20 cellular contexts compared by ENCODE assay signal in the genomic region with DNA sequence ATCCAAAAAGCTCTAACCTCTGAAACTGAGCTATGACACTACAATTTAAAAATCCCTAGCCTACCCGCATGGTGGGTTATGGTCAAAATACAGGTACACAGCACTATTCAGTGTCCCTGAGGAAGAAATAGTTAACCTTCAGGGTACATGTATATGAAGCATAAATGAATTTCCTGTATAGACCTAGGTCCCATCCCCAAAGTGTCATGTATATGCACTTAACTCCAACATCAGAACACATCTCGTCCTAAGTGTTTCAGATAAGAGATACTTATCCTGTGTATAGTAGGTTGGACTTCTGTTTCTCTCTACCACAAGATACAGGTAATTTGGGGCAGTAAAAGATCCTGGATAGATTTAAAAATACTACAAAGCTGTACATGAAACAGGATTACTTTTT. TPM values are rescaled to one million over a fixed set of nuclear protein-coding genes. Genes with fewer than 3 reads are reported as not detected.
DNase-seq lines count a peak whose midpoint lies in the region; ATAC-seq, FAIRE-seq and TF ChIP-seq lines count a peak whose summit lies in the region.
"Had no signal": no experiment of that assay in that cellular context is flagged by ENCODE, and none has a peak within 500 bp of the region (broad histone marks: within the 10 kb centered on the region; RNA-seq: fewer than 3 reads in every experiment).

No MANE protein-coding gene starts in this region.

- DNase-seq in activated CD8-positive, alpha-beta memory T cell treated with anti-CD3 and anti-CD28 coated beads, Interleukin-2, amount 10 ng/mL, durations not matched to agents 7 days and 5 days, result no peak
- no peak for DNase-seq in activated CD8-positive, alpha-beta memory T cell treated with anti-CD3 and anti-CD28 coated beads, Interleukin-2, amount 50 U/mL, for 48 hours
- no peak for DNase-seq in CD4-positive, alpha-beta T cell
- DNase-seq in IMR-90 (no peak), K562 (ENCODE audit: extremely low read depth in 1 of 4, low spot score in 3 of 4) (no peak), NOMO-1 treated with dmso at 0.1 percent for 144 hours (lab: John Stamatoyannopoulos, UW; ENCODE audit: unreplicated experiment) (no peak), NCI-H2107 treated with DMSO at 0.1 percent for 48 hours (lab: John Stamatoyannopoulos, UW; ENCODE audit: unreplicated experiment) (no peak)
- DNase-seq in activated T-helper 2 cell treated with anti-CD3 and anti-CD28 coated beads, Interferon-gamma antibody, Interleukin-2, Interleukin-4, amounts not matched to agents 10 μg/mL and 5 μg/mL and 100 μg/mL, durations not matched to agents 14 hours and 24 hours and 36 hours (ENCODE audit: low spot score), result no peak
- DNase-seq: GF-D8, GOT3, HFFc6, KG1, NCI-H1092, NCI-H1694, NCI-H2107, NCI-H345, NCI-H526 treated with DMSO at 0.1 percent for 48 hours, PC-9 had no signal

- H3K36me3 ChIP-seq in IMR-90 (ENCODE audit: control insufficient read depth, insufficient read depth, low read length), result peaks cover 40% of the 10 kb centered on the region
- H3K36me3 ChIP-seq in K562 (ENCODE audit: control insufficient read depth, insufficient read depth, low read length), result peaks cover 69% of the 10 kb centered on the region

- no peak for TF ChIP-seq CTCF in CD4-positive, alpha-beta T cell (IDR thresholded peaks at IDR 0.05)
- no peak for TF ChIP-seq CTCF in IMR-90 (conservative IDR thresholded peaks at IDR 0.05; ENCODE audit: low read depth, low read length)
- TF ChIP-seq CTCF in K562 (IDR thresholded peaks at IDR 0.05 in 2 of 3, conservative IDR thresholded peaks at IDR 0.05 in 1 of 3; ENCODE audit: insufficient read depth in 2 of 3, low read depth in 1 of 3, low read length in 3 of 3), result no peak

- no peak overlapping the region for H3K4me3 Mint-ChIP-seq in activated CD8-positive, alpha-beta memory T cell treated with anti-CD3 and anti-CD28 coated beads, Interleukin-2, amount 10 ng/mL, durations not matched to agents 7 days and 5 days
- H3K4me3 Mint-ChIP-seq in CD4-positive, alpha-beta T cell, result no peak overlapping the region
- no peak overlapping the region for H3K4me3 Mint-ChIP-seq in activated T-helper 2 cell treated with anti-CD3 and anti-CD28 coated beads, Interferon-gamma antibody, Interleukin-2, Interleukin-4, amounts not matched to agents 10 μg/mL and 5 μg/mL and 100 μg/mL, durations not matched to agents 14 hours and 24 hours and 36 hours (ENCODE audit: low read depth)
- H3K4me3 Mint-ChIP-seq: HFFc6 had no signal

- peaks cover 53% of the 10 kb centered on the region for H3K4me1 Mint-ChIP-seq in activated CD8-positive, alpha-beta memory T cell treated with anti-CD3 and anti-CD28 coated beads, Interleukin-2, amount 10 ng/mL, durations not matched to agents 7 days and 5 days
- peaks cover 45% of the 10 kb centered on the region for H3K4me1 Mint-ChIP-seq in CD4-positive, alpha-beta T cell (ENCODE audit: low read depth)
- peaks cover 38% of the 10 kb centered on the region for H3K4me1 Mint-ChIP-seq in activated T-helper 2 cell treated with anti-CD3 and anti-CD28 coated beads, Interferon-gamma antibody, Interleukin-2, Interleukin-4, amounts not matched to agents 10 μg/mL and 5 μg/mL and 100 μg/mL, durations not matched to agents 14 hours and 24 hours and 36 hours (ENCODE audit: low read depth)

- H3K27ac ChIP-seq in CD4-positive, alpha-beta T cell (ENCODE audit: low read depth, low read length), result no peak overlapping the region
- H3K27ac ChIP-seq in IMR-90 (ENCODE audit: insufficient read depth, low read length) (no peak overlapping the region), K562 (ENCODE audit: extremely low read depth, low read depth, low read length) (no peak overlapping the region)
- H3K27ac ChIP-seq: PC-9 had no signal

- intact Hi-C loops in CD4-positive, alpha-beta T cell (cut with DNase I, micrococcal nuclease), result no loop called here
- intact Hi-C loops in IMR-90 (cut with micrococcal nuclease) (no loop called here), K562 (cut with micrococcal nuclease) (no loop called here)
- intact Hi-C loops in activated T-helper 2 cell treated with anti-CD3 and anti-CD28 coated beads, Interferon-gamma antibody, Interleukin-2, Interleukin-4, amounts not matched to agents 10 μg/mL and 5 μg/mL and 100 μg/mL, durations not matched to agents 14 hours and 24 hours and 36 hours (cut with micrococcal nuclease), result no loop called here

- H2BK5ac ChIP-seq in IMR-90 (ENCODE audit: low read depth, low read length, poor library complexity, severe bottlenecking), result no peak overlapping the region

- H2AK5ac ChIP-seq in IMR-90 (ENCODE audit: low read depth, low read length), result no peak overlapping the region

- in situ Hi-C loops in IMR-90 (cut with MboI; ENCODE audit: low sequenced_read_pairs), result no loop called here
- in situ Hi-C loops in K562 (cut with MboI), result loop anchor here (25.0 kb wide), 1 partner anchor 1051 kb away; a partner anchor contains a TSS

- H3K18ac ChIP-seq in IMR-90 (ENCODE audit: low read depth, low read length), result no peak overlapping the region

- FAIRE-seq in K562 (lab: Jason Lieb, UNC), result no peak
- FAIRE-seq: D721Med had no signal

- no peak overlapping the region for H4K8ac ChIP-seq in IMR-90 (ENCODE audit: low read depth in 2 of 2, low read length in 2 of 2)

- H3K9ac ChIP-seq in IMR-90 (ENCODE audit: low read depth, low read length) (no peak overlapping the region), K562 (ENCODE audit: insufficient read depth in 1 of 2, low read depth in 2 of 2, low read length in 2 of 2) (no peak overlapping the region)

- no peaks in the 10 kb centered on the region for H3K9me3 ChIP-seq in CD4-positive, alpha-beta T cell (ENCODE audit: control insufficient read depth, low read length)
- no peaks in the 10 kb centered on the region for H3K9me3 ChIP-seq in IMR-90 (ENCODE audit: control insufficient read depth, insufficient read depth, low read length)
- H3K9me3 ChIP-seq in K562 (replicated peaks; ENCODE audit: control insufficient read depth, insufficient read depth, low read depth, low read length), result no peaks in the 10 kb centered on the region

- peaks cover 30% of the 10 kb centered on the region for H3K79me2 ChIP-seq in K562 (ENCODE audit: control insufficient read depth, insufficient read depth, low read length)

- peaks cover 60% of the 10 kb centered on the region for H3K36me3 Mint-ChIP-seq in activated CD8-positive, alpha-beta memory T cell treated with anti-CD3 and anti-CD28 coated beads, Interleukin-2, amount 10 ng/mL, durations not matched to agents 7 days and 5 days
- peaks cover 81% of the 10 kb centered on the region for H3K36me3 Mint-ChIP-seq in CD4-positive, alpha-beta T cell (ENCODE audit: low read depth)
- H3K36me3 Mint-ChIP-seq in activated T-helper 2 cell treated with anti-CD3 and anti-CD28 coated beads, Interferon-gamma antibody, Interleukin-2, Interleukin-4, amounts not matched to agents 10 μg/mL and 5 μg/mL and 100 μg/mL, durations not matched to agents 14 hours and 24 hours and 36 hours (ENCODE audit: low read depth), result peaks cover 81% of the 10 kb centered on the region

- no peak overlapping the region for H3K4ac ChIP-seq in IMR-90 (ENCODE audit: low read depth, low read length)

- no peak for TF ChIP-seq EP300 in K562 (IDR thresholded peaks at IDR 0.05; ENCODE audit: low read length)

- TF ChIP-seq POLR2A in IMR-90 (IDR thresholded peaks at IDR 0.05; ENCODE audit: low read depth, low read length), result peak; percentile 9; the same call in 1 of the 2 replicates
- TF ChIP-seq POLR2A in K562 (conservative IDR thresholded peaks at IDR 0.05), result no peak

- no peak overlapping the region for H2BK120ac ChIP-seq in IMR-90 (ENCODE audit: low read depth, low read length)

- H4K91ac ChIP-seq in IMR-90 (ENCODE audit: insufficient read depth, low read depth, low read length), result no peak overlapping the region

- TF ChIP-seq RAD21 in IMR-90 (IDR thresholded peaks at IDR 0.05; ENCODE audit: low read length) (no peak), K562 (CRISPR knock-in tag; conservative IDR thresholded peaks at IDR 0.05 in 1 of 2, IDR thresholded peaks at IDR 0.05 in 1 of 2) (no peak)

- WGBS in IMR-90 (ENCODE audit: extremely low coverage in 2 of 2, insufficient read length in 1 of 2), 2 experiments, result no CpG with 5 or more reads among the region's 2 CpGs
- WGBS in K562 (ENCODE audit: insufficient coverage, low coverage, missing lambda C conversion rate), result 72% methylated on average over 2 of the region's 2 CpGs

- no peaks in the 10 kb centered on the region for H3K4me1 ChIP-seq in IMR-90 (ENCODE audit: control insufficient read depth, insufficient read depth, low read length)
- H3K4me1 ChIP-seq in K562 (replicated peaks in 1 of 2; ENCODE audit: control insufficient read depth in 2 of 2, insufficient read depth in 2 of 2, low read length in 2 of 2), result peaks cover 12 to 14% of the 10 kb centered on the region in 2 experiments

- H2AFZ ChIP-seq in IMR-90 (replicated peaks; ENCODE audit: low read length, poor library complexity), result no peak overlapping the region
- H2AFZ ChIP-seq in K562 (ENCODE audit: low read depth, low read length), result no peak overlapping the region
- H2AFZ ChIP-seq: PC-9 had no signal

- H3K27me3 Mint-ChIP-seq in activated CD8-positive, alpha-beta memory T cell treated with anti-CD3 and anti-CD28 coated beads, Interleukin-2, amount 10 ng/mL, durations not matched to agents 7 days and 5 days, result no peaks in the 10 kb centered on the region
- H3K27me3 Mint-ChIP-seq in CD4-positive, alpha-beta T cell, result no peaks in the 10 kb centered on the region
- no peaks in the 10 kb centered on the region for H3K27me3 Mint-ChIP-seq in activated T-helper 2 cell treated with anti-CD3 and anti-CD28 coated beads, Interferon-gamma antibody, Interleukin-2, Interleukin-4, amounts not matched to agents 10 μg/mL and 5 μg/mL and 100 μg/mL, durations not matched to agents 14 hours and 24 hours and 36 hours (ENCODE audit: low read depth)
- H3K27me3 Mint-ChIP-seq: CD4-positive, CD25-positive, alpha-beta regulatory T cell had no signal

- no peak overlapping the region for H3K56ac ChIP-seq in IMR-90 (ENCODE audit: extremely low read depth, insufficient read depth, low read length)

- BruUV-seq in IMR-90 (replicated peaks; lab: Mats Ljungman, UMichigan) (no TSS peak), K562 (replicated peaks; lab: Mats Ljungman, UMichigan) (no TSS peak)

- no peak for ATAC-seq in activated CD8-positive, alpha-beta memory T cell treated with anti-CD3 and anti-CD28 coated beads, Interleukin-2, amount 10 ng/mL, durations not matched to agents 7 days and 5 days
- no peak for ATAC-seq in CD4-positive, alpha-beta T cell (ENCODE audit: poor library complexity)
- ATAC-seq in IMR-90 (ENCODE audit: low read depth) (no peak), K562 (peak; percentile 23)

- peak overlapping the region; percentile 41 for H3K27ac Mint-ChIP-seq in activated CD8-positive, alpha-beta memory T cell treated with anti-CD3 and anti-CD28 coated beads, Interleukin-2, amount 10 ng/mL, durations not matched to agents 7 days and 5 days
- H3K27ac Mint-ChIP-seq in CD4-positive, alpha-beta T cell, result peak overlapping the region; percentile 75
- H3K27ac Mint-ChIP-seq in activated T-helper 2 cell treated with anti-CD3 and anti-CD28 coated beads, Interferon-gamma antibody, Interleukin-2, Interleukin-4, amounts not matched to agents 10 μg/mL and 5 μg/mL and 100 μg/mL, durations not matched to agents 14 hours and 24 hours and 36 hours, result no peak overlapping the region

- POLR2A ChIA-PET in CD4-positive, alpha-beta T cell (lab: Charles Lee), result interaction anchor here (1.0 to 2.7 kb wide), 3 partner anchors 10 to 14 kb away, joined by 3 to 16 read pairs (median 7); a partner anchor contains a TSS
- POLR2A ChIA-PET in IMR-90 (lab: Charles Lee; ENCODE audit: unreplicated experiment), result interaction anchor here (0.6 kb wide), 1 partner anchor 155 kb away, joined by 4 read pairs; no protein-coding TSS in a partner anchor
- POLR2A ChIA-PET in K562 (lab: Yijun Ruan, JAX), result interaction anchor here (0.6 to 7.7 kb wide), 4 partner anchors 10 to 126 kb away, joined by 3 to 102 read pairs (median 21); a partner anchor contains a TSS

- H3K27me3 ChIP-seq in CD4-positive, alpha-beta T cell (ENCODE audit: control insufficient read depth, insufficient read depth, low read length), result no peaks in the 10 kb centered on the region
- H3K27me3 ChIP-seq in IMR-90 (ENCODE audit: control insufficient read depth, insufficient read depth, low read length) (no peaks in the 10 kb centered on the region), K562 (ENCODE audit: control insufficient read depth in 2 of 2, insufficient read depth in 2 of 2, low read length in 2 of 2) (no peaks in the 10 kb centered on the region)

- no peak overlapping the region for H4K5ac ChIP-seq in IMR-90 (ENCODE audit: low read depth, low read length)

- CTCF ChIA-PET in activated CD8-positive, alpha-beta memory T cell treated with anti-CD3 and anti-CD28 coated beads, Interleukin-2, amount 10 ng/mL, durations not matched to agents 7 days and 5 days (lab: Charles Lee), result interaction anchor here (1.1 to 1.2 kb wide), 2 partner anchors 13 to 42 kb away, joined by 3 to 4 read pairs; a partner anchor contains a TSS
- CTCF ChIA-PET in CD4-positive, alpha-beta T cell (lab: Charles Lee), result no interaction called here
- CTCF ChIA-PET in IMR-90 (lab: Yijun Ruan, JAX) (interaction anchor here (0.6 kb wide), 1 partner anchor 56 kb away, joined by 3 read pairs; no protein-coding TSS in a partner anchor), K562 (lab: Yijun Ruan, JAX; ENCODE audit: low intra/inter-chr PET ratio) (no interaction called here)

- no peak overlapping the region for H3K14ac ChIP-seq in IMR-90 (replicated peaks; ENCODE audit: low read depth, low read length)

- H3K4me2 ChIP-seq in IMR-90 (ENCODE audit: low read depth, low read length) (no peak overlapping the region), K562 (ENCODE audit: insufficient read depth, low read length) (no peak overlapping the region)
- H3K4me2 ChIP-seq: PC-9 had no signal

- H3K9me1 ChIP-seq in IMR-90 (ENCODE audit: insufficient read depth, low read length) (peaks cover 2% of the 10 kb centered on the region; the same call in 1 of the 2 replicates), K562 (ENCODE audit: control insufficient read depth, insufficient read depth, low read length) (peaks cover 3% of the 10 kb centered on the region)

- no peak overlapping the region for H2BK15ac ChIP-seq in IMR-90 (ENCODE audit: low read depth, low read length)

- H3K23ac ChIP-seq in IMR-90 (ENCODE audit: low read depth, low read length), result no peak overlapping the region

- H3K4me3 ChIP-seq in IMR-90 (ENCODE audit: insufficient read depth, low read depth, low read length), result no peak overlapping the region
- H3K4me3 ChIP-seq in K562, result no peak overlapping the region
- H3K4me3 ChIP-seq: PC-9 had no signal

- H4K20me1 ChIP-seq in IMR-90 (ENCODE audit: insufficient read depth, low read length) (peaks cover 14% of the 10 kb centered on the region), K562 (replicated peaks; ENCODE audit: control insufficient read depth, insufficient read depth, low read length) (no peaks in the 10 kb centered on the region; the same call in 1 of the 2 replicates)

- dilution Hi-C loops in IMR-90 (cut with HindIII; ENCODE audit: low sequenced_read_pairs, unreplicated experiment), result no loop called here

- H3K9me3 Mint-ChIP-seq in activated CD8-positive, alpha-beta memory T cell treated with anti-CD3 and anti-CD28 coated beads, Interleukin-2, amount 10 ng/mL, durations not matched to agents 7 days and 5 days (ENCODE audit: low read depth), result no peaks in the 10 kb centered on the region
- no peaks in the 10 kb centered on the region for H3K9me3 Mint-ChIP-seq in CD4-positive, alpha-beta T cell
- H3K9me3 Mint-ChIP-seq in activated T-helper 2 cell treated with anti-CD3 and anti-CD28 coated beads, Interferon-gamma antibody, Interleukin-2, Interleukin-4, amounts not matched to agents 10 μg/mL and 5 μg/mL and 100 μg/mL, durations not matched to agents 14 hours and 24 hours and 36 hours, result no peaks in the 10 kb centered on the region
- H3K9me3 Mint-ChIP-seq: CD4-positive, CD25-positive, alpha-beta regulatory T cell; HFFc6 had no signal

- H2AK9ac ChIP-seq in IMR-90 (replicated peaks; ENCODE audit: low read depth, low read length, poor library complexity), result no peak overlapping the region

- no peak overlapping the region for H2BK20ac ChIP-seq in IMR-90 (ENCODE audit: low read depth, low read length)

- H3K79me1 ChIP-seq in IMR-90 (ENCODE audit: low read depth in 1 of 2, low read length in 2 of 2), result peaks cover 8 to 22% of the 10 kb centered on the region in 2 experiments

RNA-seq across cellular contexts. Expression of a gene that starts 6.4 kb away (rescaled TPM):
- 1,000 to 10,000 TPM; 1,755 to 2,066 TPM for total RNA-seq in activated CD8-positive, alpha-beta memory T cell treated with anti-CD3 and anti-CD28 coated beads, Interleukin-2, amount 10 ng/mL, durations not matched to agents 7 days and 5 days
- total RNA-seq in CD4-positive, alpha-beta T cell, result 1,000 to 10,000 TPM; 3,546 to 3,721 TPM
- 142 and 185 TPM in 2 replicates for total RNA-seq in IMR-90 (2012; rRNA removed)
- 461 and 492 TPM in 2 replicates for polyA plus RNA-seq in IMR-90 (2012; rRNA removed)
- 116 and 189 TPM in 2 replicates for polyA plus RNA-seq in IMR-90 (2012; cell fraction: cytosol; rRNA removed)
- 44.3 and 165 TPM in 2 replicates for polyA plus RNA-seq in IMR-90 (2012; cell fraction: nucleus; rRNA removed; ENCODE audit: low replicate concordance)
- 226 and 269 TPM in 2 replicates for total RNA-seq in K562 (2011; cell fraction: chromatin; rRNA removed; ENCODE audit: low replicate concordance)
- total RNA-seq in K562 (2011; cell fraction: nucleolus; rRNA removed), result 253 and 260 TPM in 2 replicates
- 327 and 490 TPM in 2 replicates for total RNA-seq in K562 (2011; cell fraction: nucleoplasm; rRNA removed)
- 1,465 and 1,933 TPM in 2 replicates for total RNA-seq in K562 (2014; rRNA removed)
- 2,197 and 2,292 TPM in 2 replicates for total RNA-seq in K562 (2014; rRNA removed; fragmentation: Illumina TruSeq; extraction: Trizol)
- 1,893 and 1,905 TPM in 2 replicates for total RNA-seq in K562 (2015; rRNA removed; fragmentation: Illumina TruSeq; extraction: Trizol)
- total RNA-seq in K562 (2021), result 4,499 and 4,649 TPM in 2 replicates
- 851 and 1,014 TPM in 2 replicates for polyA plus RNA-seq in K562 (2011; rRNA removed)
- 509 and 510 TPM in 2 replicates for polyA plus RNA-seq in K562 (2011; cell fraction: cytosol; rRNA removed)
- 509 and 670 TPM in 2 replicates for polyA plus RNA-seq in K562 (2011; cell fraction: nucleus; rRNA removed)
- 2,787 and 4,013 TPM in 2 replicates for polyA plus RNA-seq in K562 (2012)
- polyA plus RNA-seq in K562 (2014; fragmentation: Illumina TruSeq; extraction: Trizol), result 2,310 and 2,431 TPM in 2 replicates
- 1,000 to 10,000 TPM; 2,133 to 2,823 TPM for polyA plus RNA-seq in K562 (2014; fragmentation: Nextera tagmentation; extraction: Ambion mirVana)
- 1,463 and 1,670 TPM in 2 replicates for polyA plus RNA-seq in K562 (2014; rRNA removed)
- polyA minus RNA-seq in K562 (2011; rRNA and poly(A)+ RNA removed), result 631 and 740 TPM in 2 replicates
- polyA minus RNA-seq in K562 (2011; cell fraction: cytosol; rRNA and poly(A)+ RNA removed), result 1,561 and 2,057 TPM in 2 replicates
- 129 and 304 TPM in 2 replicates for polyA minus RNA-seq in K562 (2011; cell fraction: nucleus; rRNA and poly(A)+ RNA removed)
- 2,421 and 2,433 TPM in 2 replicates for total RNA-seq in activated T-helper 2 cell treated with anti-CD3 and anti-CD28 coated beads, Interferon-gamma antibody, Interleukin-2, Interleukin-4, amounts not matched to agents 10 μg/mL and 5 μg/mL and 100 μg/mL, durations not matched to agents 14 hours and 24 hours and 36 hours

RNA-seq across cellular contexts. Expression of a gene that starts 13.3 kb away (rescaled TPM):
- total RNA-seq in activated CD8-positive, alpha-beta memory T cell treated with anti-CD3 and anti-CD28 coated beads, Interleukin-2, amount 10 ng/mL, durations not matched to agents 7 days and 5 days, result 10 to 100 TPM; 10.1 to 11.0 TPM
- 1 to 10 TPM; 2.6 to 2.9 TPM for total RNA-seq in CD4-positive, alpha-beta T cell
- total RNA-seq in IMR-90 (2012; rRNA removed) (4.2 and 4.8 TPM in 2 replicates), K562 (2014; rRNA removed) (4.7 and 5.0 TPM in 2 replicates), K562 (2014; rRNA removed; fragmentation: Illumina TruSeq; extraction: Trizol) (6.3 and 6.4 TPM in 2 replicates), K562 (2015; rRNA removed; fragmentation: Illumina TruSeq; extraction: Trizol) (6.7 and 7.8 TPM in 2 replicates), K562 (2021) (8.8 and 10.5 TPM in 2 replicates)
- polyA plus RNA-seq in IMR-90 (2012; rRNA removed) (1.9 and 2.0 TPM in 2 replicates), K562 (2011; rRNA removed) (7.3 and 9.1 TPM in 2 replicates), K562 (2014; fragmentation: Illumina TruSeq; extraction: Trizol) (7.3 and 7.4 TPM in 2 replicates), K562 (2014; fragmentation: Nextera tagmentation; extraction: Ambion mirVana) (1 to 10 TPM; 1.3 to 1.5 TPM), K562 (2014; rRNA removed) (6.0 and 6.2 TPM in 2 replicates)
- polyA plus RNA-seq in IMR-90 (2012; cell fraction: cytosol; rRNA removed), result 0.63 and 0.71 TPM in 2 replicates
- polyA plus RNA-seq in IMR-90 (2012; cell fraction: nucleus; rRNA removed; ENCODE audit: low replicate concordance), result 1.0 and 2.8 TPM in 2 replicates
- 14.4 and 24.4 TPM in 2 replicates for total RNA-seq in K562 (2011; cell fraction: chromatin; rRNA removed; ENCODE audit: low replicate concordance)
- 10.2 and 11.8 TPM in 2 replicates for total RNA-seq in K562 (2011; cell fraction: nucleolus; rRNA removed)
- 13.6 and 14.7 TPM in 2 replicates for total RNA-seq in K562 (2011; cell fraction: nucleoplasm; rRNA removed)
- 4.3 and 5.1 TPM in 2 replicates for polyA plus RNA-seq in K562 (2011; cell fraction: cytosol; rRNA removed)
- 7.1 and 7.3 TPM in 2 replicates for polyA plus RNA-seq in K562 (2011; cell fraction: nucleus; rRNA removed)
- 3.4 and 3.6 TPM in 2 replicates for polyA plus RNA-seq in K562 (2012)
- polyA minus RNA-seq in K562 (2011; rRNA and poly(A)+ RNA removed), result 18.5 and 22.4 TPM in 2 replicates
- polyA minus RNA-seq in K562 (2011; cell fraction: cytosol; rRNA and poly(A)+ RNA removed), result 6.6 and 7.8 TPM in 2 replicates
- 5.7 and 10.4 TPM in 2 replicates for polyA minus RNA-seq in K562 (2011; cell fraction: nucleus; rRNA and poly(A)+ RNA removed)
- total RNA-seq in activated T-helper 2 cell treated with anti-CD3 and anti-CD28 coated beads, Interferon-gamma antibody, Interleukin-2, Interleukin-4, amounts not matched to agents 10 μg/mL and 5 μg/mL and 100 μg/mL, durations not matched to agents 14 hours and 24 hours and 36 hours, result 7.8 and 9.1 TPM in 2 replicates

RNA-seq across cellular contexts. Expression of a gene that starts 42.3 kb away (rescaled TPM):
- total RNA-seq in activated CD8-positive, alpha-beta memory T cell treated with anti-CD3 and anti-CD28 coated beads, Interleukin-2, amount 10 ng/mL, durations not matched to agents 7 days and 5 days, result 1 to 10 TPM; 5.7 to 8.3 TPM
- 1 to 10 TPM in 1 of 2 experiments, under 1 TPM in 1; 0.82 to 1.0 TPM for total RNA-seq in CD4-positive, alpha-beta T cell
- total RNA-seq in IMR-90 (2012; rRNA removed) (0.72 and 0.83 TPM in 2 replicates), K562 (2014; rRNA removed) (2.9 and 3.4 TPM in 2 replicates), K562 (2014; rRNA removed; fragmentation: Illumina TruSeq; extraction: Trizol) (4.9 and 5.5 TPM in 2 replicates), K562 (2015; rRNA removed; fragmentation: Illumina TruSeq; extraction: Trizol) (4.5 and 4.9 TPM in 2 replicates), K562 (2021) (3.3 and 5.7 TPM in 2 replicates)
- polyA plus RNA-seq in IMR-90 (2012; rRNA removed) (0.22 and 0.48 TPM in 2 replicates), K562 (2011; rRNA removed) (1.5 and 2.2 TPM in 2 replicates), K562 (2014; fragmentation: Illumina TruSeq; extraction: Trizol) (3.0 and 3.4 TPM in 2 replicates), K562 (2014; fragmentation: Nextera tagmentation; extraction: Ambion mirVana) (1 to 10 TPM; 1.2 to 3.7 TPM), K562 (2014; rRNA removed) (2.3 and 3.6 TPM in 2 replicates)
- polyA plus RNA-seq in IMR-90 (2012; cell fraction: cytosol; rRNA removed), result 0.21 and 0.22 TPM in 2 replicates
- 0.35 and 1.9 TPM in 2 replicates for polyA plus RNA-seq in IMR-90 (2012; cell fraction: nucleus; rRNA removed; ENCODE audit: low replicate concordance)
- 3.6 and 8.5 TPM in 2 replicates for total RNA-seq in K562 (2011; cell fraction: chromatin; rRNA removed; ENCODE audit: low replicate concordance)
- total RNA-seq in K562 (2011; cell fraction: nucleolus; rRNA removed), result 3.2 and 3.3 TPM in 2 replicates
- 3.8 and 4.7 TPM in 2 replicates for total RNA-seq in K562 (2011; cell fraction: nucleoplasm; rRNA removed)
- 0.64 and 1.3 TPM in 2 replicates for polyA plus RNA-seq in K562 (2011; cell fraction: cytosol; rRNA removed)
- 0.94 and 1.5 TPM in 2 replicates for polyA plus RNA-seq in K562 (2011; cell fraction: nucleus; rRNA removed)
- polyA plus RNA-seq in K562 (2012), result 2.4 and 3.0 TPM in 2 replicates
- 2.8 and 4.8 TPM in 2 replicates for polyA minus RNA-seq in K562 (2011; rRNA and poly(A)+ RNA removed)
- polyA minus RNA-seq in K562 (2011; cell fraction: cytosol; rRNA and poly(A)+ RNA removed), result 2.2 TPM in 1 of 2 replicates, not detected in the other
- 1.1 and 1.2 TPM in 2 replicates for polyA minus RNA-seq in K562 (2011; cell fraction: nucleus; rRNA and poly(A)+ RNA removed)
- total RNA-seq in activated T-helper 2 cell treated with anti-CD3 and anti-CD28 coated beads, Interferon-gamma antibody, Interleukin-2, Interleukin-4, amounts not matched to agents 10 μg/mL and 5 μg/mL and 100 μg/mL, durations not matched to agents 14 hours and 24 hours and 36 hours, result 6.3 and 6.7 TPM in 2 replicates

Comparison
In these comparisons a context has a peak if more than half of its experiments do, and no peak if none do; other contexts are left out.
1. CTCF ChIA-PET loops: an anchor here in activated CD8-positive, alpha-beta memory T cell treated with anti-CD3 and anti-CD28 coated beads, Interleukin-2, amount 10 ng/mL, durations not matched to agents 7 days and 5 days (1.1 to 1.2 kb wide) and IMR-90 (0.6 kb wide); none called in CD4-positive, alpha-beta T cell and K562.